In the genomic region with DNA sequence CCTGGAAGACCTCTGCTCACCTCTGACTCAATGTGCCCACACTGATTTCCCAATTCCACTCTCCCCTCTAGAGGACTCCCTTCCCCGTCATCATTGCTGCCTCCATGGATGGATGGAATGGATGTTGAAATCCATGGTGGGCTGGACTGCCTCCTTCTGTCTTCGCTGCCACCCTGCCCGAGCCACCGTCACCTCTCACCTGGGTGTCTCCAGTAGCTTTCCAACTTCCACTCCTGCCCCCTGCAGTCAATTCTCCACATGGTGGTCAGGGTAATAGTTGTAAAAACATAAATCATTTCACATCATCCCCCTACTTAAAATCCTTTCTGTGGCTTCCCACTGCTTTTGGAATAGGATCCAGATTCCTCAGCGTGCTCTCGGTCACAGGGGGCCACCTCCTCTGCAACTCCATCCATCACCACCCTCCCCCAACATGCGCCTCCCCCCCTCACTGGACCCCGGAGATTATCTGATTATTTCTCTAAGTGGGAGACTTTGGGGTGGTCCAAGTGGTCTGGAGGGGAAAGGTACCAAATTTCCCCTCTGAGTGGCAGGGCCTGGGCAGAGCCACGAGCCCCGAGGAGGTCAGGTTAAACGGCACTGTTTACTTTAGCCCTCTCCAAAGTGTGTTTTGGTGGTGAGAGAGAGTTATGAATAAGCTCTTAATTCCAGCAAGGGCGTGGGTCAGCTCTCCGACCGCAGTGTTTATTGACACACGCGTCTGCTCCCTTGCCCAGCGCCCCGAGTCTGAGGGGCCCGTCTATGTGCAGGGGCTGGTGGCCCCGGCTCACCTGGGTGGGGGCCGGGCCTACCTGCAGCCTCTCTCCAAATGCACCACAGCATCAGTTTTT, we compare ENCODE assay signal across 1 cellular context.
A peak's percentile ranks its signal among the peaks of the same experiment; 100 is the strongest.
TF ChIP-seq lines count a peak whose summit lies in the region.

No MANE protein-coding gene starts in this region.

TF ChIP-seq in HepG2, 621 proteins besides CTCF, POLR2A, EP300 and RAD21 (continued from another document):
- TF ChIP-seq, protein P1, sequence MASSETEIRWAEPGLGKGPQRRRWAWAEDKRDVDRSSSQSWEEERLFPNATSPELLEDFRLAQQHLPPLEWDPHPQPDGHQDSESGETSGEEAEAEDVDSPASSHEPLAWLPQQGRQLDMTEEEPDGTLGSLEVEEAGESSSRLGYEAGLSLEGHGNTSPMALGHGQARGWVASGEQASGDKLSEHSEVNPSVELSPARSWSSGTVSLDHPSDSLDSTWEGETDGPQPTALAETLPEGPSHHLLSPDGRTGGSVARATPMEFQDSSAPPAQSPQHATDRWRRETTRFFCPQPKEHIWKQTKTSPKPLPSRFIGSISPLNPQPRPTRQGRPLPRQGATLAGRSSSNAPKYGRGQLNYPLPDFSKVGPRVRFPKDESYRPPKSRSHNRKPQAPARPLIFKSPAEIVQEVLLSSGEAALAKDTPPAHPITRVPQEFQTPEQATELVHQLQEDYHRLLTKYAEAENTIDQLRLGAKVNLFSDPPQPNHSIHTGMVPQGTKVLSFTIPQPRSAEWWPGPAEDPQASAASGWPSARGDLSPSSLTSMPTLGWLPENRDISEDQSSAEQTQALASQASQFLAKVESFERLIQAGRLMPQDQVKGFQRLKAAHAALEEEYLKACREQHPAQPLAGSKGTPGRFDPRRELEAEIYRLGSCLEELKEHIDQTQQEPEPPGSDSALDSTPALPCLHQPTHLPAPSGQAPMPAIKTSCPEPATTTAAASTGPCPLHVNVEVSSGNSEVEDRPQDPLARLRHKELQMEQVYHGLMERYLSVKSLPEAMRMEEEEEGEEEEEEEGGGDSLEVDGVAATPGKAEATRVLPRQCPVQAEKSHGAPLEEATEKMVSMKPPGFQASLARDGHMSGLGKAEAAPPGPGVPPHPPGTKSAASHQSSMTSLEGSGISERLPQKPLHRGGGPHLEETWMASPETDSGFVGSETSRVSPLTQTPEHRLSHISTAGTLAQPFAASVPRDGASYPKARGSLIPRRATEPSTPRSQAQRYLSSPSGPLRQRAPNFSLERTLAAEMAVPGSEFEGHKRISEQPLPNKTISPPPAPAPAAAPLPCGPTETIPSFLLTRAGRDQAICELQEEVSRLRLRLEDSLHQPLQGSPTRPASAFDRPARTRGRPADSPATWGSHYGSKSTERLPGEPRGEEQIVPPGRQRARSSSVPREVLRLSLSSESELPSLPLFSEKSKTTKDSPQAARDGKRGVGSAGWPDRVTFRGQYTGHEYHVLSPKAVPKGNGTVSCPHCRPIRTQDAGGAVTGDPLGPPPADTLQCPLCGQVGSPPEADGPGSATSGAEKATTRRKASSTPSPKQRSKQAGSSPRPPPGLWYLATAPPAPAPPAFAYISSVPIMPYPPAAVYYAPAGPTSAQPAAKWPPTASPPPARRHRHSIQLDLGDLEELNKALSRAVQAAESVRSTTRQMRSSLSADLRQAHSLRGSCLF (CRISPR knock-in tag; IDR thresholded peaks at IDR 0.05; ENCODE audit: borderline replicate concordance) = no peak
- TF ChIP-seq SCMH1 (CRISPR knock-in tag; IDR thresholded peaks at IDR 0.05; ENCODE audit: borderline replicate concordance) (no peak), PITX1 (CRISPR knock-in tag; IDR thresholded peaks at IDR 0.05) (0 out of 2 replicates have a peak, but pooled peaks have one; percentile 25), RXRA (CRISPR knock-in tag; IDR thresholded peaks at IDR 0.05) (no peak; the same call in 1 of the 2 replicates), SAFB2 (CRISPR knock-in tag; IDR thresholded peaks at IDR 0.05; ENCODE audit: borderline replicate concordance, low read depth) (no peak), GATAD2A (CRISPR knock-in tag; IDR thresholded peaks at IDR 0.05) (peak; percentile 55)
- TF ChIP-seq, protein P2, sequence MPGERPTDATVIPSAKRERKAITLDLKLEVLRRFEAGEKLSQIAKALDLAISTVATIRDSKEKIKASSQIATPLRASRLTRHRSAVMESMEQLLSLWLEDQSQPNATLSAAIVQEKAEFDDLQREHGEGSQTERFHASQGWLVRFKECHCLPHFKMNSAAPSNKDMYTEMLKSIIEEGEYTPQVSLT (CRISPR knock-in tag; IDR thresholded peaks at IDR 0.05; ENCODE audit: borderline replicate concordance, low read depth) = no peak
